In the genomic region with DNA sequence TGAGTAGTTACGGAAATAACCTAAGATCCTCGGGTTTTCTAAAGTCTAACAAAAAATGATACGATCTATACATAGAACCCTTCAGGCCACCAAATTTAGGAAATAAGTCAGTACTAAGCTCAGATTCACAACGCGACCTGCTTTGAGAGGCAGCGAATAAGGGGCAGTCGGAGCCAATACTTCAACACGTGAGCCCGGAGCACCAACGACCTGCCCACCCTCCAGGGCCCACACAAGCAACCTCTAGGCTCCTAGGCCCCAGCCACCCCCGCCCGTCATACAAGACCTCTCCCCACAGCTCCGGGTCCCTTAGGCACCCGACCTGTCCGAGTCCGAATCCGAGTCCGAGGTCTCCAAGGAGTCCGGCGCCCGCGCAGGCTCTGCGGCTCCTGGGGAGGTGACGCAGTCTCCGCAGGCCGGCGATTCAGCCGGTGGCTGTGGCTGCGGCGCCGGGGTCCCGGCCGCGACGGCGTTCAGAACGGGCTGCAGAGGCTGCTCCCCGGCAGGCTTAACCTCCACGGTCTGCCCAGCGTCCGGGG, we compare ENCODE assay signal across 8 cellular contexts. TPM values are rescaled to one million over a fixed set of nuclear protein-coding genes. Genes with fewer than 3 reads are reported as not detected.
DNase-seq lines count a peak whose midpoint lies in the region; ATAC-seq lines count a peak whose summit lies in the region.

No MANE protein-coding gene starts in this region.

- H3K9ac ChIP-seq in endocrine pancreas (ENCODE audit: control insufficient read depth, insufficient read depth, low read length), result peak overlapping the region; percentile 92

- peak; percentile 62 for ATAC-seq in HG02642 (IDR thresholded peaks at IDR 0.05; ENCODE audit: poor library complexity, unreplicated experiment)

- peaks cover 4% of the 10 kb centered on the region for H3K4me1 ChIP-seq in endocrine pancreas (ENCODE audit: control insufficient read depth, insufficient read depth, low read length)
- peaks cover 14% of the 10 kb centered on the region for H3K4me1 ChIP-seq in mononuclear cell (ENCODE audit: insufficient read depth, low read length)

- no peaks in the 10 kb centered on the region for H3K36me3 ChIP-seq in endocrine pancreas (ENCODE audit: control insufficient read depth, insufficient read depth, low read length)

- DNase-seq in NCI-H1105 treated with DMSO at 0.1 percent for 48 hours (lab: John Stamatoyannopoulos, UW) (peak; percentile 6), NCI-H1105 (lab: John Stamatoyannopoulos, UW) (no peak), NCI-H460 (ENCODE audit: extremely low read depth, low read depth) (peak; percentile 17)
- peak; percentile 86 for DNase-seq in activated CD8-positive, alpha-beta memory T cell treated with anti-CD3 and anti-CD28 coated beads for 24 hours
- DNase-seq in stimulated activated CD8-positive, alpha-beta memory T cell treated with anti-CD3 and anti-CD28 coated beads, Interleukin-2, amount 100 ng/mL, for 48 hours (ENCODE audit: low read depth in 2 of 2), result peak; percentile 30

- H3K27me3 ChIP-seq in endocrine pancreas (ENCODE audit: control insufficient read depth, insufficient read depth, low read length) (no peaks in the 10 kb centered on the region), mononuclear cell (ENCODE audit: insufficient read depth, low read length) (no peaks in the 10 kb centered on the region)

- H3K4me3 ChIP-seq in endocrine pancreas (ENCODE audit: control insufficient read depth, insufficient read depth, low read length) (peak overlapping the region; percentile 92), mononuclear cell (ENCODE audit: low read length) (peak overlapping the region; percentile 66)

- H3K9me3 ChIP-seq in endocrine pancreas (ENCODE audit: control insufficient read depth, low read length) (no peaks in the 10 kb centered on the region), mononuclear cell (ENCODE audit: low read depth, low read length) (no peaks in the 10 kb centered on the region)

RNA-seq across cellular contexts. Expression of a gene that starts 0.6 kb away (rescaled TPM):
- total RNA-seq in NCI-H460 (2014; rRNA removed; shearing (Covaris generic)), result 15.5 and 18.1 TPM in 2 replicates
- 6.9 and 10.9 TPM in 2 replicates for polyA plus RNA-seq in NCI-H460 (2014; cell fraction: nucleus; rRNA removed)
- 43.7 TPM for total RNA-seq in mononuclear cell
